25 cellular contexts compared by ENCODE assay signal in the genomic region with DNA sequence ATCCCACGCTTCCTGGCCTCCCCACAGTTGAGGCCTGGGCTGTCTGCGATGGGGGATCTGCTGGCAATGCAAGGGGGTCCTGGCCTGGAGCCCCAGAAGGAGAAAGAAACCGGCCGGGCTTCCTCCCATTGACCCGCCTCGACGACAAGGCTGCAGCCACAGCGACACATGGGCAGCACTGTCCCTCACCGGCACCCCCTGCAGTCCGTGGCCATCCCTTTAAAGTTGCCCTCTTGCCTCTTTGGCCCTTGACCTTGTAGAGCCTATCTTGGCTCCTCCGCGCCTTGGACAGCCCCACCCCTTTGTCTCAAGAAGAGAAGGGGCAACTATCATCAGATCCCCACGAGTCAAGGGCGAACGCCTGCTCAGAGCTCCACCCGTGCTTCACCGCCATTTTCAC.
DNase-seq lines count a peak whose midpoint lies in the region; ATAC-seq and TF ChIP-seq lines count a peak whose summit lies in the region.
"Had no signal": no experiment of that assay in that cellular context is flagged by ENCODE, and none has a peak within 500 bp of the region (broad histone marks: within the 10 kb centered on the region; RNA-seq: fewer than 3 reads in every experiment).

No MANE protein-coding gene starts in this region.

- no peaks in the 10 kb centered on the region for H3K36me3 Mint-ChIP-seq in GM23338 (ENCODE audit: low read depth)

- H3K27ac ChIP-seq in GM23338 (ENCODE audit: low read depth), result no peak overlapping the region
- no peak overlapping the region for H3K27ac ChIP-seq in colonic mucosa
- peak overlapping the region; percentile 91 to 96 for H3K27ac ChIP-seq in prostate gland
- H3K27ac ChIP-seq: ascending aorta, GM23248, SJCRH30 had no signal

- 90% methylated on average over 17 of the region's 17 CpGs for WGBS in prostate gland

- intact Hi-C loops in colonic mucosa (cut with DNase I), result loop anchor here (5.0 to 10.0 kb wide), 2 partner anchors 177 to 186 kb away; no protein-coding TSS in a partner anchor
- intact Hi-C loops in prostate gland (cut with DNase I), result loop anchor here (5.0 to 10.0 kb wide), 3 partner anchors 102 to 174 kb away; no protein-coding TSS in a partner anchor

- H3K4me1 ChIP-seq in GM23338 (ENCODE audit: insufficient read depth) (peaks cover 14% of the 10 kb centered on the region; the same call in 1 of the 2 replicates), colonic mucosa (peaks cover 44% of the 10 kb centered on the region), prostate gland (replicated peaks) (peaks cover 60% of the 10 kb centered on the region)

- DNase-seq in AG10803 (ENCODE audit: low read depth), result no peak
- DNase-seq in GM23338 (ENCODE audit: low spot score), result no peak
- DNase-seq in colonic mucosa, result no peak
- DNase-seq in prostate gland (ENCODE audit: low spot score), result no peak
- DNase-seq in ACHN, result no peak
- DNase-seq in NCI-H1694 (lab: John Stamatoyannopoulos, UW), result no peak
- DNase-seq in NCI-H446 (lab: John Stamatoyannopoulos, UW), result no peak
- DNase-seq: activated CD4-positive, alpha-beta memory T cell treated with anti-CD3 and anti-CD28 coated beads, Interleukin-2, amount 10 ng/mL, durations not matched to agents 7 days and 5 days; activated naive CD4-positive, alpha-beta T cell treated with anti-CD3 and anti-CD28 coated beads, Interleukin-2, amount 10 ng/mL, durations not matched to agents 7 days and 5 days; activated T-cell treated with anti-CD3 and anti-CD28 coated beads, Interleukin-2, amount 50 U/mL, for 1 hour; CD8-positive, alpha-beta memory T cell; cerebellar nuclear complex; effector memory CD4-positive, alpha-beta T cell; GM23248; heart right ventricle; NCI-H146; NCI-H774; OCI-M1; pancreas; SJCRH30; small intestine; stimulated activated CD4-positive, alpha-beta T cell treated with anti-CD3 and anti-CD28 coated beads, Interleukin-4, amount 100 ng/mL, for 1 hour had no signal

- no peak for TF ChIP-seq POLR2A in prostate gland (IDR thresholded peaks at IDR 0.05)

- no peak overlapping the region for H3K4me3 ChIP-seq in AG10803 (ENCODE audit: low read length)
- no peak overlapping the region for H3K4me3 ChIP-seq in GM23338
- H3K4me3 ChIP-seq in colonic mucosa, result no peak overlapping the region
- no peak overlapping the region for H3K4me3 ChIP-seq in prostate gland
- H3K4me3 ChIP-seq: ascending aorta, GM23248, heart right ventricle, pancreas, SJCRH30 had no signal

- no peak overlapping the region for H3K27ac Mint-ChIP-seq in GM23338
- H3K27ac Mint-ChIP-seq: activated CD4-positive, alpha-beta memory T cell treated with anti-CD3 and anti-CD28 coated beads, Interleukin-2, amount 10 ng/mL, durations not matched to agents 7 days and 5 days; activated naive CD4-positive, alpha-beta T cell treated with anti-CD3 and anti-CD28 coated beads, Interleukin-2, amount 10 ng/mL, durations not matched to agents 7 days and 5 days; T-helper 1 cell treated with Interleukin-12 subunit alpha and Interleukin-12 subunit beta and Interleukin-4 antibody, amounts not matched to agents 30 μg/mL and 1 μg/mL, for 36 hours had no signal

- H4K20me1 ChIP-seq in GM23338 (replicated peaks; ENCODE audit: insufficient read depth), result no peaks in the 10 kb centered on the region; the same call in 1 of the 2 replicates

- H3K9ac ChIP-seq in colonic mucosa (ENCODE audit: low read depth in 2 of 2, low read length in 2 of 2), result peak overlapping the region; percentile 5 to 14
- H3K9ac ChIP-seq: GM23248 had no signal

- no peaks in the 10 kb centered on the region for H3K79me2 ChIP-seq in GM23338 (replicated peaks; ENCODE audit: insufficient read depth)

- H3K9me3 Mint-ChIP-seq in GM23338, result no peaks in the 10 kb centered on the region; the same call in 2 of the 3 replicates
- H3K9me3 Mint-ChIP-seq: activated CD4-positive, alpha-beta memory T cell treated with anti-CD3 and anti-CD28 coated beads, Interleukin-2, amount 10 ng/mL, durations not matched to agents 7 days and 5 days; activated naive CD4-positive, alpha-beta T cell treated with anti-CD3 and anti-CD28 coated beads, Interleukin-2, amount 10 ng/mL, durations not matched to agents 7 days and 5 days; CD8-positive, alpha-beta memory T cell; T-helper 1 cell treated with Interleukin-12 subunit alpha and Interleukin-12 subunit beta and Interleukin-4 antibody, amounts not matched to agents 30 μg/mL and 1 μg/mL, for 36 hours had no signal

- no peaks in the 10 kb centered on the region for H3K9me2 ChIP-seq in GM23338 (ENCODE audit: insufficient read depth)

- H3K27me3 ChIP-seq in GM23338 (ENCODE audit: insufficient read depth), result peaks cover 7% of the 10 kb centered on the region; the same call in 1 of the 2 replicates
- no peaks in the 10 kb centered on the region for H3K27me3 ChIP-seq in colonic mucosa
- H3K27me3 ChIP-seq in prostate gland (replicated peaks; ENCODE audit: insufficient read depth), result no peaks in the 10 kb centered on the region
- H3K27me3 ChIP-seq: ascending aorta, heart right ventricle, pancreas had no signal

- H3K36me3 ChIP-seq in GM23338 (ENCODE audit: insufficient read depth) (no peaks in the 10 kb centered on the region), colonic mucosa (no peaks in the 10 kb centered on the region), prostate gland (no peaks in the 10 kb centered on the region)
- H3K36me3 ChIP-seq: ascending aorta, heart right ventricle, pancreas, SJCRH30 had no signal

- H2AFZ ChIP-seq in GM23338, result no peak overlapping the region
- H2AFZ ChIP-seq: GM23248 had no signal

- H3K9me3 ChIP-seq in colonic mucosa, result no peaks in the 10 kb centered on the region
- no peaks in the 10 kb centered on the region for H3K9me3 ChIP-seq in prostate gland
- H3K9me3 ChIP-seq: ascending aorta, heart right ventricle, pancreas, SJCRH30 had no signal

- ATAC-seq in GM23338, result no peak
- no peak for ATAC-seq in GM21515 (IDR thresholded peaks at IDR 0.05; ENCODE audit: unreplicated experiment)
- ATAC-seq: heart right ventricle, pancreas had no signal

- no peak overlapping the region for H3K4me3 Mint-ChIP-seq in GM23338
- H3K4me3 Mint-ChIP-seq: activated CD4-positive, alpha-beta memory T cell treated with anti-CD3 and anti-CD28 coated beads, Interleukin-2, amount 10 ng/mL, durations not matched to agents 7 days and 5 days; activated naive CD4-positive, alpha-beta T cell treated with anti-CD3 and anti-CD28 coated beads, Interleukin-2, amount 10 ng/mL, durations not matched to agents 7 days and 5 days; T-helper 1 cell treated with Interleukin-12 subunit alpha and Interleukin-12 subunit beta and Interleukin-4 antibody, amounts not matched to agents 30 μg/mL and 1 μg/mL, for 36 hours had no signal

- in situ Hi-C loops in ACHN (cut with HindIII; ENCODE audit: low pct_ligation_motif_present, low pct_unique_long_range_greater_than_20kb, low sequenced_read_pairs), result no loop called here

- H3K4me2 ChIP-seq in GM23338, result no peak overlapping the region

- peaks cover 6% of the 10 kb centered on the region; the same call in 1 of the 2 replicates for H3F3A ChIP-seq in GM23338 (replicated peaks; ENCODE audit: low read depth)

- peaks cover 18% of the 10 kb centered on the region for H3K27me3 Mint-ChIP-seq in GM23338 (ENCODE audit: insufficient read depth, low read depth, poor library complexity)
- H3K27me3 Mint-ChIP-seq: CD8-positive, alpha-beta memory T cell had no signal

- TF ChIP-seq CTCF in AG10803 (conservative IDR thresholded peaks at IDR 0.05; ENCODE audit: low read length) (0 out of 2 replicates have a peak, but pooled peaks have one; percentile 3), GM23338 (conservative IDR thresholded peaks at IDR 0.05; ENCODE audit: low read depth in 2 of 2) (peak; percentile 31 to 61), colonic mucosa (IDR thresholded peaks at IDR 0.05) (no peak), prostate gland (IDR thresholded peaks at IDR 0.05) (no peak)

- H3K4me1 Mint-ChIP-seq in GM23338, result peaks cover 31% of the 10 kb centered on the region

TF ChIP-seq in GM23338, 12 proteins besides CTCF, POLR2A, EP300 and RAD21 (continues in another document):
- TF ChIP-seq EZH2phosphoT487 (IDR thresholded peaks at IDR 0.05; ENCODE audit: unreplicated experiment) (no peak), JUNB (IDR thresholded peaks at IDR 0.05; ENCODE audit: unreplicated experiment) (no peak), STAT1 (IDR thresholded peaks at IDR 0.05; ENCODE audit: unreplicated experiment) (no peak), POLR2AphosphoS5 (IDR thresholded peaks at IDR 0.05; ENCODE audit: low read depth) (no peak), ZNF331 (CRISPR knock-in tag; IDR thresholded peaks at IDR 0.05; ENCODE audit: low read depth) (no peak), ZNF114 (CRISPR knock-in tag; IDR thresholded peaks at IDR 0.05) (no peak), NANOG (IDR thresholded peaks at IDR 0.05; ENCODE audit: borderline replicate concordance) (no peak)
- TF ChIP-seq, protein P1, sequence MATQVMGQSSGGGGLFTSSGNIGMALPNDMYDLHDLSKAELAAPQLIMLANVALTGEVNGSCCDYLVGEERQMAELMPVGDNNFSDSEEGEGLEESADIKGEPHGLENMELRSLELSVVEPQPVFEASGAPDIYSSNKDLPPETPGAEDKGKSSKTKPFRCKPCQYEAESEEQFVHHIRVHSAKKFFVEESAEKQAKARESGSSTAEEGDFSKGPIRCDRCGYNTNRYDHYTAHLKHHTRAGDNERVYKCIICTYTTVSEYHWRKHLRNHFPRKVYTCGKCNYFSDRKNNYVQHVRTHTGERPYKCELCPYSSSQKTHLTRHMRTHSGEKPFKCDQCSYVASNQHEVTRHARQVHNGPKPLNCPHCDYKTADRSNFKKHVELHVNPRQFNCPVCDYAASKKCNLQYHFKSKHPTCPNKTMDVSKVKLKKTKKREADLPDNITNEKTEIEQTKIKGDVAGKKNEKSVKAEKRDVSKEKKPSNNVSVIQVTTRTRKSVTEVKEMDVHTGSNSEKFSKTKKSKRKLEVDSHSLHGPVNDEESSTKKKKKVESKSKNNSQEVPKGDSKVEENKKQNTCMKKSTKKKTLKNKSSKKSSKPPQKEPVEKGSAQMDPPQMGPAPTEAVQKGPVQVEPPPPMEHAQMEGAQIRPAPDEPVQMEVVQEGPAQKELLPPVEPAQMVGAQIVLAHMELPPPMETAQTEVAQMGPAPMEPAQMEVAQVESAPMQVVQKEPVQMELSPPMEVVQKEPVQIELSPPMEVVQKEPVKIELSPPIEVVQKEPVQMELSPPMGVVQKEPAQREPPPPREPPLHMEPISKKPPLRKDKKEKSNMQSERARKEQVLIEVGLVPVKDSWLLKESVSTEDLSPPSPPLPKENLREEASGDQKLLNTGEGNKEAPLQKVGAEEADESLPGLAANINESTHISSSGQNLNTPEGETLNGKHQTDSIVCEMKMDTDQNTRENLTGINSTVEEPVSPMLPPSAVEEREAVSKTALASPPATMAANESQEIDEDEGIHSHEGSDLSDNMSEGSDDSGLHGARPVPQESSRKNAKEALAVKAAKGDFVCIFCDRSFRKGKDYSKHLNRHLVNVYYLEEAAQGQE (IDR thresholded peaks at IDR 0.05; ENCODE audit: unreplicated experiment), result no peak

Comparison
In these comparisons a context has a peak if more than half of its experiments do, and no peak if none do; other contexts are left out.
1. CTCF ChIP-seq: peak in AG10803 (single experiment) and GM23338 (2 of 2); none in colonic mucosa (single experiment) and prostate gland (0 of 4).
2. H3K27ac ChIP-seq: peak in prostate gland (2 of 2); none in GM23338 (single experiment) and colonic mucosa (single experiment).